In the genomic region with DNA sequence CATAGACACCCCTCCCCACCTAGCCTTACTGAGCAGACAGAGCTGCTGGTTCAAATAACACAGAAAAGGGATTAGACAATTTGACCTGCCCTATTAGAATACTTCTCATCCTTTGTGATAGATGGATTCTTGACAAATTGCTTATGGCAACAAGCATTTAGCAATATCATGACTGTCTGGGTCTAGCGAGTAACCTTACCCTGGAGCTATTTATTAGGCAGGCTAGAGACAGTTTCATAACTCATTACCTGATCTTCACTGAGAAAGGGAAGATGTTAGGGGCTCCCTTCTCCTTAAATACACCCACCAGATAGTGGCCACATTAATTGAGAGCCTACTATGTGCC, we compare ENCODE assay signal across 20 cellular contexts.
"Had no signal": no experiment of that assay in that cellular context is flagged by ENCODE, and none has a peak within 500 bp of the region (broad histone marks: within the 10 kb centered on the region; RNA-seq: fewer than 3 reads in every experiment).

No MANE protein-coding gene starts in this region.

- H3K27me3 Mint-ChIP-seq: activated CD4-positive, alpha-beta T cell treated with anti-CD3 and anti-CD28 coated beads, Interleukin-2, amount 10 ng/mL, durations not matched to agents 7 days and 5 days had no signal

- ATAC-seq: activated CD4-positive, CD25-positive, alpha-beta regulatory T cell treated with anti-CD3 and anti-CD28 coated beads, Interleukin-2, amount 50 U/mL, for 24 hours; activated T-cell treated with anti-CD3 and anti-CD28 coated beads, Interleukin-2, amount 50 U/mL, for 72 hours; effector memory CD8-positive, alpha-beta T cell; gastroesophageal sphincter; left lobe of liver had no signal

- H3K27ac ChIP-seq: ascending aorta, epithelial cell of prostate, gastroesophageal sphincter, sigmoid colon, tibial nerve, uterus had no signal

- H3K27me3 ChIP-seq: ascending aorta, gastroesophageal sphincter, sigmoid colon, tibial nerve, uterus had no signal

- H3K4me3 Mint-ChIP-seq: activated CD4-positive, alpha-beta T cell treated with anti-CD3 and anti-CD28 coated beads, Interleukin-2, amount 10 ng/mL, durations not matched to agents 7 days and 5 days; activated T-cell treated with anti-CD3 and anti-CD28 coated beads, Interleukin-2, amount 50 U/mL, for 72 hours; effector memory CD8-positive, alpha-beta T cell; nephron progenitor cell had no signal

- H3K4me3 ChIP-seq: ascending aorta, gastroesophageal sphincter, sigmoid colon, tibial nerve, uterus had no signal

- H3K36me3 ChIP-seq: ascending aorta, gastroesophageal sphincter, sigmoid colon, tibial nerve, uterus had no signal

- DNase-seq: activated CD4-positive, alpha-beta T cell treated with anti-CD3 and anti-CD28 coated beads, Interleukin-2, amount 10 ng/mL, durations not matched to agents 7 days and 5 days; activated CD8-positive, alpha-beta memory T cell treated with anti-CD3 and anti-CD28 coated beads, Interleukin-2, amount 50 U/mL, for 48 hours; activated effector memory CD4-positive, alpha-beta T cell treated with anti-CD3 and anti-CD28 coated beads, Interleukin-2, amount 50 U/mL, for 16 hours; activated naive CD4-positive, alpha-beta T cell treated with anti-CD3 and anti-CD28 coated beads, Interleukin-2, amount 50 U/mL, for 16 hours; activated T-cell treated with anti-CD3 and anti-CD28 coated beads, Interleukin-2, amount 50 U/mL, for 72 hours; dermis blood vessel endothelial cell; effector memory CD8-positive, alpha-beta T cell; nephron progenitor cell; occipital lobe; posterior cingulate gyrus; sigmoid colon; stimulated activated naive CD4-positive, alpha-beta T cell; T1000; uterus had no signal

- H3K9me3 Mint-ChIP-seq: activated CD4-positive, alpha-beta T cell treated with anti-CD3 and anti-CD28 coated beads, Interleukin-2, amount 10 ng/mL, durations not matched to agents 7 days and 5 days had no signal

- H3K4me1 Mint-ChIP-seq: activated CD4-positive, alpha-beta T cell treated with anti-CD3 and anti-CD28 coated beads, Interleukin-2, amount 10 ng/mL, durations not matched to agents 7 days and 5 days had no signal

- H3K9me3 ChIP-seq: uterus had no signal

- H3K4me1 ChIP-seq: ascending aorta, gastroesophageal sphincter, sigmoid colon, tibial nerve, uterus had no signal
